In the genomic region with DNA sequence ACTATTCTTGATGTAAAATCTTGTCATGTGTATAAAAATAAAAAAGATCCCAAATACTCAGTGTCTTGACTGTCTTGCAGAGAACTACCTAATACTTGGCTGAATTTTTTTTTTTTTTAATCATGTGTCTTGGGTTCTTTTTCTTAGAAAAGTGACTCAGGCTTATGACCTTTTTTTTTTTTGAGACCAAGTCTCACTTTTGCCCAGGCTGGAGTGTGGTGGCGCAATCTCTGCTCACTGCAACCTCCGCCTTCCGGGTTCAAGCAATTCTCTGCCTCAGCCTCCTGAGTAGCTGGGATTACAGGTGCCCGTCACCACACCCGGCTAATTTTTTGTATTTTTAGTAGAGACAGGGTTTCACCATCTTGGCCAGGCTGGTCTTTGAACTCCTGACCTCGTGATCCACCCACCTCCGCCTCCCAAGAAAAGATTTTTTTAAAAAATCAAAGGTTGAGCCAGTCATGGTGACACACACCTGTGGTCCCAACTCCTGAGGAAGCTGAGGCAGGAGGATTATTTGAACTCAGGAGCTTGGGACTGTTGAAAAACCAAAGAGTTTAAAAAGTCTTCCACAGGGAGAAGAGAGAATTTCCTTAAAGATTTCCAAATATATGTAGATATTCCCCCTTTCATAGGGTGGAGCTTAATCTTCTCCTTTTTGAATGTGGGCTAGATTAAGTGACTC, we compare ENCODE assay signal across 19 cellular contexts. TPM values are rescaled to one million over a fixed set of nuclear protein-coding genes. Genes with fewer than 3 reads are reported as not detected.
DNase-seq lines count a peak whose midpoint lies in the region; ATAC-seq, FAIRE-seq and TF ChIP-seq lines count a peak whose summit lies in the region.
"Had no signal": no experiment of that assay in that cellular context is flagged by ENCODE, and none has a peak within 500 bp of the region (broad histone marks: within the 10 kb centered on the region; RNA-seq: fewer than 3 reads in every experiment).

No MANE protein-coding gene starts in this region.

- no peak for DNase-seq in activated T-cell treated with anti-CD3 and anti-CD28 coated beads, Interleukin-2, amount 50 U/mL, for 72 hours
- no peak for DNase-seq in activated T-cell treated with anti-CD3 and anti-CD28 coated beads, Interleukin-2, amount 50 U/mL, for 4 hours
- DNase-seq in astrocyte (ENCODE audit: low read depth) (no peak), smooth muscle cell (lab: John Stamatoyannopoulos, UW; ENCODE audit: unreplicated experiment) (no peak), tibial artery (no peak)
- DNase-seq: AML-193; DMS 273 treated with DMSO at 0.1 percent for 48 hours; effector CD4-positive, alpha-beta T cell; NCI-H1105; NCI-H2171; pancreas; SHP77 treated with DMSO at 0.1 percent for 48 hours; stomach had no signal

- no peaks in the 10 kb centered on the region for H3K27me3 Mint-ChIP-seq in activated T-cell treated with anti-CD3 and anti-CD28 coated beads, Interleukin-2, amount 50 U/mL, for 72 hours (ENCODE audit: low read depth)
- H3K27me3 Mint-ChIP-seq in activated T-cell treated with anti-CD3 and anti-CD28 coated beads, Interleukin-2, amount 50 U/mL, for 4 hours (ENCODE audit: low read depth), result no peaks in the 10 kb centered on the region
- no peaks in the 10 kb centered on the region for H3K27me3 Mint-ChIP-seq in astrocyte (ENCODE audit: low read depth, unreplicated experiment)

- no peak for ATAC-seq in activated T-cell treated with anti-CD3 and anti-CD28 coated beads, Interleukin-2, amount 50 U/mL, for 72 hours (replicated peaks in 1 of 2)
- ATAC-seq in activated T-cell treated with anti-CD3 and anti-CD28 coated beads, Interleukin-2, amount 50 U/mL, for 4 hours, result no peak
- ATAC-seq in GM19351 (IDR thresholded peaks at IDR 0.05; ENCODE audit: unreplicated experiment) (no peak), HG03280 (IDR thresholded peaks at IDR 0.05; ENCODE audit: unreplicated experiment) (no peak)

- H3K9ac ChIP-seq in KMS-11 (no peak overlapping the region), astrocyte (ENCODE audit: low read length) (no peak overlapping the region), smooth muscle cell (ENCODE audit: low read depth) (no peak overlapping the region)

- peak overlapping the region; percentile 53 to 55 for H3K4me3 Mint-ChIP-seq in activated T-cell treated with anti-CD3 and anti-CD28 coated beads, Interleukin-2, amount 50 U/mL, for 72 hours
- H3K4me3 Mint-ChIP-seq in activated T-cell treated with anti-CD3 and anti-CD28 coated beads, Interleukin-2, amount 50 U/mL, for 4 hours, result no peak overlapping the region
- H3K4me3 Mint-ChIP-seq in astrocyte (ENCODE audit: unreplicated experiment), result no peak overlapping the region

- peaks cover 8% of the 10 kb centered on the region; the same call in 1 of the 2 replicates for H3K79me2 ChIP-seq in KMS-11 (ENCODE audit: insufficient read depth, low read depth)
- H3K79me2 ChIP-seq in astrocyte (ENCODE audit: insufficient read depth, low read length), result peaks cover 46% of the 10 kb centered on the region
- peaks cover 15% of the 10 kb centered on the region for H3K79me2 ChIP-seq in smooth muscle cell (ENCODE audit: low read depth)

- no peaks in the 10 kb centered on the region for H3K27me3 ChIP-seq in KMS-11 (ENCODE audit: insufficient read depth, low read depth)
- no peaks in the 10 kb centered on the region for H3K27me3 ChIP-seq in astrocyte (ENCODE audit: insufficient read depth, low read length)
- no peaks in the 10 kb centered on the region for H3K27me3 ChIP-seq in smooth muscle cell (ENCODE audit: low read depth)
- no peaks in the 10 kb centered on the region for H3K27me3 ChIP-seq in tibial artery
- H3K27me3 ChIP-seq: pancreas, stomach, vagina had no signal

- peaks cover 31% of the 10 kb centered on the region; the same call in 1 of the 2 replicates for H3K36me3 ChIP-seq in KMS-11 (ENCODE audit: insufficient read depth)
- peaks cover 83% of the 10 kb centered on the region for H3K36me3 ChIP-seq in astrocyte (ENCODE audit: insufficient read depth, low read length)
- H3K36me3 ChIP-seq in smooth muscle cell (ENCODE audit: low read depth), result peaks cover 50% of the 10 kb centered on the region
- H3K36me3 ChIP-seq in tibial artery, result peaks cover 88 to 100% (median 94%) of the 10 kb centered on the region in 3 donors

- peaks cover 77% of the 10 kb centered on the region for H3K4me1 Mint-ChIP-seq in activated T-cell treated with anti-CD3 and anti-CD28 coated beads, Interleukin-2, amount 50 U/mL, for 72 hours (ENCODE audit: low read depth)
- H3K4me1 Mint-ChIP-seq in activated T-cell treated with anti-CD3 and anti-CD28 coated beads, Interleukin-2, amount 50 U/mL, for 4 hours (ENCODE audit: low read depth), result peaks cover 24% of the 10 kb centered on the region
- H3K4me1 Mint-ChIP-seq in astrocyte (ENCODE audit: low read depth, unreplicated experiment), result peaks cover 1% of the 10 kb centered on the region

- H3K27ac ChIP-seq in KMS-11 (peak overlapping the region; percentile 12; the same call in 1 of the 2 replicates), astrocyte (ENCODE audit: low read depth, low read length) (no peak overlapping the region), smooth muscle cell (ENCODE audit: low read depth) (peak overlapping the region; percentile 35), tibial artery (no peak overlapping the region)
- H3K27ac ChIP-seq: pancreas, skin epidermis, stomach, vagina had no signal

- H3K9me3 ChIP-seq in astrocyte (ENCODE audit: insufficient read depth, low read depth, low read length), result no peaks in the 10 kb centered on the region
- no peaks in the 10 kb centered on the region for H3K9me3 ChIP-seq in smooth muscle cell (replicated peaks; ENCODE audit: low read depth)
- H3K9me3 ChIP-seq in tibial artery, result no peaks in the 10 kb centered on the region
- H3K9me3 ChIP-seq: pancreas, stomach, vagina had no signal

- H3K4me1 ChIP-seq in KMS-11 (ENCODE audit: low read depth, poor library complexity, severe bottlenecking), result no peaks in the 10 kb centered on the region
- no peaks in the 10 kb centered on the region for H3K4me1 ChIP-seq in astrocyte (ENCODE audit: insufficient read depth, low read length)
- no peaks in the 10 kb centered on the region for H3K4me1 ChIP-seq in smooth muscle cell (ENCODE audit: low read depth)
- no peaks in the 10 kb centered on the region for H3K4me1 ChIP-seq in tibial artery
- H3K4me1 ChIP-seq: pancreas, stomach, vagina had no signal

- peaks cover 70% of the 10 kb centered on the region for H3F3A ChIP-seq in smooth muscle cell (ENCODE audit: low read depth)

- H3K4me3 ChIP-seq in KMS-11 (IDR thresholded peaks at IDR 0.05; ENCODE audit: insufficient read depth, low read depth, low read length) (no peak overlapping the region), astrocyte (ENCODE audit: insufficient read depth, low read depth, low read length) (no peak overlapping the region), smooth muscle cell (no peak overlapping the region), tibial artery (no peak overlapping the region)
- H3K4me3 ChIP-seq: pancreas, skin epidermis, stomach, vagina had no signal

- TF ChIP-seq CTCF in KMS-11 (conservative IDR thresholded peaks at IDR 0.05; ENCODE audit: low read depth, low read length) (no peak), astrocyte (IDR thresholded peaks at IDR 0.05; ENCODE audit: insufficient read depth, low read depth, low read length) (no peak), smooth muscle cell (IDR thresholded peaks at IDR 0.05; ENCODE audit: borderline replicate concordance, insufficient read depth, poor library complexity, severe bottlenecking) (no peak), tibial artery (IDR thresholded peaks at IDR 0.05) (no peak)

- H3K27ac Mint-ChIP-seq in activated T-cell treated with anti-CD3 and anti-CD28 coated beads, Interleukin-2, amount 50 U/mL, for 72 hours, result peak overlapping the region; percentile 82
- H3K27ac Mint-ChIP-seq in astrocyte (ENCODE audit: unreplicated experiment), result peak overlapping the region; percentile 72

- no peak overlapping the region for H2AFZ ChIP-seq in KMS-11 (ENCODE audit: low read depth)
- H2AFZ ChIP-seq in astrocyte (ENCODE audit: low read depth, low read length), result no peak overlapping the region
- H2AFZ ChIP-seq in smooth muscle cell (ENCODE audit: low read depth), result no peak overlapping the region

- H4K20me1 ChIP-seq in KMS-11 (ENCODE audit: insufficient read depth), result 0 out of 2 replicates have a peak, but pooled peaks cover 6% of the 10 kb centered on the region
- peaks cover 55% of the 10 kb centered on the region for H4K20me1 ChIP-seq in astrocyte (ENCODE audit: insufficient read depth, low read length)
- peaks cover 56% of the 10 kb centered on the region for H4K20me1 ChIP-seq in smooth muscle cell (ENCODE audit: low read depth)

- no peak for FAIRE-seq in astrocyte (lab: Jason Lieb, UNC)
- FAIRE-seq: bronchial epithelial cell, pancreas had no signal

- H3K9me3 Mint-ChIP-seq in activated T-cell treated with anti-CD3 and anti-CD28 coated beads, Interleukin-2, amount 50 U/mL, for 72 hours, result no peaks in the 10 kb centered on the region
- no peaks in the 10 kb centered on the region for H3K9me3 Mint-ChIP-seq in activated T-cell treated with anti-CD3 and anti-CD28 coated beads, Interleukin-2, amount 50 U/mL, for 4 hours
- H3K9me3 Mint-ChIP-seq in astrocyte (ENCODE audit: unreplicated experiment), result no peaks in the 10 kb centered on the region

- no peak overlapping the region for H3K4me2 ChIP-seq in KMS-11
- H3K4me2 ChIP-seq in astrocyte (ENCODE audit: low read length), result no peak overlapping the region
- no peak overlapping the region for H3K4me2 ChIP-seq in smooth muscle cell

- 96% methylated on average over 7 of the region's 7 CpGs for WGBS in smooth muscle cell (ENCODE audit: low lambda C conversion rate)

- intact Hi-C loops in tibial artery (cut with DNase I; ENCODE audit: low total_unique reads), result no loop called here

- peaks cover 10 to 49% of the 10 kb centered on the region in 2 donors for H3K36me3 Mint-ChIP-seq in activated T-cell treated with anti-CD3 and anti-CD28 coated beads, Interleukin-2, amount 50 U/mL, for 72 hours (ENCODE audit: insufficient read depth in 2 of 2)
- H3K36me3 Mint-ChIP-seq in activated T-cell treated with anti-CD3 and anti-CD28 coated beads, Interleukin-2, amount 50 U/mL, for 4 hours (ENCODE audit: insufficient read depth), result peaks cover 50% of the 10 kb centered on the region
- peaks cover 15% of the 10 kb centered on the region for H3K36me3 Mint-ChIP-seq in astrocyte (ENCODE audit: low read depth, unreplicated experiment)

RNA-seq across cellular contexts. Expression of a gene that starts 17.7 kb away (rescaled TPM):
- total RNA-seq in activated T-cell treated with anti-CD3 and anti-CD28 coated beads, Interleukin-2, amount 50 U/mL, for 72 hours, result 10 to 100 TPM; 24.9 to 28.8 TPM
- total RNA-seq in activated T-cell treated with anti-CD3 and anti-CD28 coated beads, Interleukin-2, amount 50 U/mL, for 4 hours, result 10 to 100 TPM; 49.6 to 58.3 (median 50.0) TPM
- 49.7 and 55.6 TPM in 2 replicates for total RNA-seq in astrocyte
- 61.1 and 61.3 TPM in 2 replicates for total RNA-seq in smooth muscle cell
- polyA plus RNA-seq in smooth muscle cell, result 34.5 and 46.1 TPM in 2 replicates

RNA-seq across cellular contexts. Expression of a gene that starts 17.8 kb away (rescaled TPM):
- 100 to 1,000 TPM; 416 to 532 TPM for total RNA-seq in activated T-cell treated with anti-CD3 and anti-CD28 coated beads, Interleukin-2, amount 50 U/mL, for 72 hours
- 100 to 1,000 TPM; 422 to 538 (median 503) TPM for total RNA-seq in activated T-cell treated with anti-CD3 and anti-CD28 coated beads, Interleukin-2, amount 50 U/mL, for 4 hours
- total RNA-seq in astrocyte (1,238 and 1,270 TPM in 2 replicates), smooth muscle cell (908 and 1,229 TPM in 2 replicates)
- polyA plus RNA-seq in smooth muscle cell, result 836 and 1,047 TPM in 2 replicates

Comparison
In these comparisons a context has a peak if more than half of its experiments do, and no peak if none do; other contexts are left out.
1. H3K4me3 Mint-ChIP-seq: peak in activated T-cell treated with anti-CD3 and anti-CD28 coated beads, Interleukin-2, amount 50 U/mL, for 72 hours (2 of 2); none in activated T-cell treated with anti-CD3 and anti-CD28 coated beads, Interleukin-2, amount 50 U/mL, for 4 hours (single experiment) and astrocyte (single experiment).
2. H3K27ac ChIP-seq: peak in KMS-11 (single experiment) and smooth muscle cell (single experiment); none in astrocyte (single experiment) and tibial artery (0 of 2).